In genomic region chr2:48566582-48566981, GRCh38 we compare ENCODE assay signal across 12 cellular contexts. TPM values are rescaled to one million over a fixed set of nuclear protein-coding genes. Genes with fewer than 3 reads are reported as not detected.
DNase-seq lines count a peak whose midpoint lies in the region; ATAC-seq, FAIRE-seq and TF ChIP-seq lines count a peak whose summit lies in the region.
"Had no signal": no experiment of that assay in that cellular context is flagged by ENCODE, and none has a peak within 500 bp of the region (broad histone marks: within the 10 kb centered on the region; RNA-seq: fewer than 3 reads in every experiment).

No MANE protein-coding gene starts in this region.

- H3K4me1 ChIP-seq in Caco-2: no peaks in the 10 kb centered on the region
- H3K4me1 ChIP-seq in Panc1 (ENCODE audit: control insufficient read depth, insufficient read depth, low read length): no peaks in the 10 kb centered on the region
- H3K4me1 ChIP-seq in pancreas: peaks cover 3 to 5% (median 5%) of the 10 kb centered on the region in 3 donors

- TF ChIP-seq CTCF in Caco-2 (IDR thresholded peaks at IDR 0.05; ENCODE audit: insufficient read depth in 1 of 2, low read depth in 1 of 2, low read length in 1 of 2, severe bottlenecking in 1 of 2, unreplicated experiment in 1 of 2): peak; percentile 43 to 61
- TF ChIP-seq CTCF in Panc1 (IDR thresholded peaks at IDR 0.05): peak; percentile 41
- TF ChIP-seq CTCF in fibroblast of mammary gland (conservative IDR thresholded peaks at IDR 0.05; ENCODE audit: control insufficient read depth, insufficient read depth, low read depth, low read length): peak; percentile 60
- TF ChIP-seq CTCF in pancreas (IDR thresholded peaks at IDR 0.05): peak in 1 of 4 donors; percentile 8

- H3K4me1 Mint-ChIP-seq in Caco-2 (ENCODE audit: low read depth, unreplicated experiment): peaks cover 7% of the 10 kb centered on the region

- peaks cover 10% of the 10 kb centered on the region for H3K9me3 Mint-ChIP-seq in Caco-2 (ENCODE audit: unreplicated experiment)

- no peak overlapping the region for H3K27ac Mint-ChIP-seq in Caco-2 (ENCODE audit: unreplicated experiment)

- H3K36me3 Mint-ChIP-seq in Caco-2 (ENCODE audit: insufficient read depth, unreplicated experiment): no peaks in the 10 kb centered on the region

- CTCF ChIA-PET in Caco-2 (lab: Charles Lee) (no interaction called here), Panc1 (lab: Charles Lee) (no interaction called here)

- BruUV-seq in Caco-2 (replicated peaks; lab: Mats Ljungman, UMichigan) (no TSS peak), Panc1 (replicated peaks; lab: Mats Ljungman, UMichigan) (no TSS peak)

- FAIRE-seq in pancreas (lab: Jason Lieb, UNC): no peak

- H3K4me3 ChIP-seq in Caco-2 (ENCODE audit: low read depth, low read length) (no peak overlapping the region), Panc1 (ENCODE audit: low read depth in 2 of 2, low read length in 2 of 2) (no peak overlapping the region), fibroblast of mammary gland (ENCODE audit: control insufficient read depth, low read depth, low read length) (no peak overlapping the region), pancreas (no peak overlapping the region)
- H3K4me3 ChIP-seq: tibial artery had no signal

- intact Hi-C loops in Caco-2 (cut with micrococcal nuclease; ENCODE audit: unreplicated experiment) (loop anchor here (1.0 kb wide), 1 partner anchor 23 kb away; no protein-coding TSS in a partner anchor), Panc1 (cut with micrococcal nuclease; ENCODE audit: unreplicated experiment) (no loop called here), pancreas (cut with DNase I) (no loop called here)

- WGBS in pancreas, 2 donors: 14 to 15% methylated on average over 5 of the region's 5 CpGs

- H3K9me3 ChIP-seq in Caco-2 (no peaks in the 10 kb centered on the region), Panc1 (ENCODE audit: control insufficient read depth, insufficient read depth, low read depth, low read length) (no peaks in the 10 kb centered on the region), pancreas (no peaks in the 10 kb centered on the region)
- H3K9me3 ChIP-seq: tibial artery had no signal

- DNase-seq in Caco-2: peak in 1 of 2 experiments; percentile 33
- DNase-seq in Panc1 (ENCODE audit: low read depth, low spot score): no peak
- DNase-seq in fibroblast of mammary gland (ENCODE audit: low read depth): peak; percentile 51
- peak in 2 of 6 donors; percentile 16 to 26 for DNase-seq in pancreas
- DNase-seq in NCI-H1092 treated with DMSO at 0.1 percent for 48 hours (lab: John Stamatoyannopoulos, UW): no peak
- DNase-seq in Kasumi-1 (lab: John Stamatoyannopoulos, UW): no peak
- DNase-seq: central memory CD4-positive, alpha-beta T cell; kidney glomerular epithelial cell; SHP77 treated with DMSO at 0.1 percent for 48 hours; tibial artery had no signal

- no peak overlapping the region for H3K4me3 Mint-ChIP-seq in Caco-2 (ENCODE audit: unreplicated experiment)

- H3K36me3 ChIP-seq in Caco-2 (ENCODE audit: control insufficient read depth, insufficient read depth, low read length) (no peaks in the 10 kb centered on the region), Panc1 (ENCODE audit: control insufficient read depth, insufficient read depth, low read length) (no peaks in the 10 kb centered on the region), pancreas (no peaks in the 10 kb centered on the region)
- H3K36me3 ChIP-seq: tibial artery had no signal

- ATAC-seq in Panc1 (no peak), pancreas (peak; percentile 31 to 76 (median 67)), GM19328 (IDR thresholded peaks at IDR 0.05; ENCODE audit: unreplicated experiment) (no peak), HG02870 (IDR thresholded peaks at IDR 0.05; ENCODE audit: unreplicated experiment) (no peak)

- POLR2A ChIA-PET in Caco-2 (lab: Charles Lee) (no interaction called here), Panc1 (lab: Charles Lee) (no interaction called here)

- H3K27me3 ChIP-seq in Caco-2 (replicated peaks; ENCODE audit: control insufficient read depth, insufficient read depth, low read length) (no peaks in the 10 kb centered on the region), Panc1 (ENCODE audit: control insufficient read depth, insufficient read depth, low read length) (0 out of 2 replicates have a peak, but pooled peaks cover 2% of the 10 kb centered on the region), pancreas (no peaks in the 10 kb centered on the region)
- H3K27me3 ChIP-seq: tibial artery had no signal

- peaks cover 5% of the 10 kb centered on the region for H3K27me3 Mint-ChIP-seq in Caco-2 (ENCODE audit: insufficient read depth, unreplicated experiment)

- H3K27ac ChIP-seq in Panc1 (ENCODE audit: low read length): no peak overlapping the region
- no peak overlapping the region for H3K27ac ChIP-seq in pancreas
- H3K27ac ChIP-seq: tibial artery had no signal

- in situ Hi-C loops in Panc1 (cut with HindIII; ENCODE audit: low pct_unique_long_range_greater_than_20kb, low sequenced_read_pairs): no loop called here

RNA-seq across cellular contexts. Expression of gene STON1, which starts 36.6 kb away (rescaled TPM):
- total RNA-seq in Caco-2 (2022) (1.5 and 1.8 TPM in 2 replicates), Panc1 (2021; ENCODE audit: unreplicated experiment) (0.92 TPM), pancreas (1 to 10 TPM; 1.2 to 4.9 (median 2.4) TPM)
- 0.84 TPM for polyA plus RNA-seq in Panc1 (2012; ENCODE audit: insufficient read length)
- 1 to 10 TPM; 1.7 to 1.9 TPM for polyA plus RNA-seq in pancreas

RNA-seq across cellular contexts. Expression of gene GTF2A1L, which starts 51.1 kb away (rescaled TPM):
- total RNA-seq in Caco-2 (2022): not detected in 2 replicates
- not detected for total RNA-seq in Panc1 (2021; ENCODE audit: unreplicated experiment)
- not detected for polyA plus RNA-seq in Panc1 (2012; ENCODE audit: insufficient read length)
- total RNA-seq in pancreas: under 1 TPM in 1 of 6 donors, not detected in 5; 0.17 TPM
- polyA plus RNA-seq in pancreas: under 1 TPM in 1 of 2 donors, not detected in 1; 0.42 TPM

Comparison
In these comparisons a context has a peak if more than half of its experiments do, and no peak if none do; other contexts are left out.
1. ATAC-seq: peak in pancreas (4 of 4); none in Panc1 (single experiment), GM19328 (single experiment) and HG02870 (single experiment).